In genomic region chr17:28729950-28730330, GRCh38 we compare ENCODE assay signal across 15 cellular contexts. TPM values are rescaled to one million over a fixed set of nuclear protein-coding genes. Genes with fewer than 3 reads are reported as not detected.
DNase-seq lines count a peak whose midpoint lies in the region; ATAC-seq and TF ChIP-seq lines count a peak whose summit lies in the region.
"Had no signal": no experiment of that assay in that cellular context is flagged by ENCODE, and none has a peak within 500 bp of the region (broad histone marks: within the 10 kb centered on the region; RNA-seq: fewer than 3 reads in every experiment).

No MANE protein-coding gene starts in this region.

- intact Hi-C loops in activated CD4-positive, alpha-beta T cell treated with anti-CD3 and anti-CD28 coated beads, Interleukin-2, amount 10 ng/mL, durations not matched to agents 24 days and 14 days (cut with micrococcal nuclease): loop anchor here (2.0 to 10.0 kb wide), 5 partner anchors 32 to 837 kb away; partner anchors contain the start of genes ABHD15, NUFIP2 and TP53I13
- intact Hi-C loops in ascending aorta (cut with DNase I) (loop anchor here (5.0 to 10.0 kb wide), 3 partner anchors 32 to 385 kb away; partner anchors contain the start of gene FLOT2), upper lobe of right lung (cut with DNase I) (no loop called here)

- no peak for ATAC-seq in upper lobe of right lung
- ATAC-seq: natural killer cell treated with Interleukin-12 subunit alpha and Interleukin-12 subunit beta and Interleukin-15 and Interleukin-18, amount 100 ng/mL, for 72 hours had no signal

- no peaks in the 10 kb centered on the region for H3K9me3 ChIP-seq in OCI-LY3 (ENCODE audit: insufficient read depth, low read length)
- no peaks in the 10 kb centered on the region for H3K9me3 ChIP-seq in neural progenitor cell (ENCODE audit: low read depth)
- no peaks in the 10 kb centered on the region for H3K9me3 ChIP-seq in ascending aorta
- no peaks in the 10 kb centered on the region for H3K9me3 ChIP-seq in upper lobe of right lung
- H3K9me3 ChIP-seq: SK-N-SH had no signal

- H3K4me1 Mint-ChIP-seq in activated CD4-positive, alpha-beta T cell treated with anti-CD3 and anti-CD28 coated beads, Interleukin-2, amount 10 ng/mL, durations not matched to agents 24 days and 14 days: peaks cover 34% of the 10 kb centered on the region
- H3K4me1 Mint-ChIP-seq in activated naive CD8-positive, alpha-beta T cell (ENCODE audit: low read depth): peaks cover 26% of the 10 kb centered on the region
- H3K4me1 Mint-ChIP-seq in neural progenitor cell: peaks cover 18% of the 10 kb centered on the region

- H3K79me2 ChIP-seq in OCI-LY3 (ENCODE audit: low read length) (peaks cover 14% of the 10 kb centered on the region), neural progenitor cell (ENCODE audit: low read depth) (peaks cover 3% of the 10 kb centered on the region)

- H3K36me3 ChIP-seq in OCI-LY3 (replicated peaks; ENCODE audit: low read depth, low read length) (peaks cover 16% of the 10 kb centered on the region), neural progenitor cell (no peaks in the 10 kb centered on the region), ascending aorta (no peaks in the 10 kb centered on the region), upper lobe of right lung (no peaks in the 10 kb centered on the region)

- H3K4me1 ChIP-seq in OCI-LY3 (ENCODE audit: low read length) (peaks cover 49% of the 10 kb centered on the region), neural progenitor cell (peaks cover 7% of the 10 kb centered on the region), ascending aorta (peaks cover 13 to 15% of the 10 kb centered on the region in 2 donors), upper lobe of right lung (peaks cover 20% of the 10 kb centered on the region)

- H4K20me1 ChIP-seq in OCI-LY3 (ENCODE audit: insufficient read depth, low read length) (no peaks in the 10 kb centered on the region; the same call in 1 of the 2 replicates), neural progenitor cell (ENCODE audit: low read depth) (peaks cover 7% of the 10 kb centered on the region)

- H3K27me3 Mint-ChIP-seq in activated CD4-positive, alpha-beta T cell treated with anti-CD3 and anti-CD28 coated beads, Interleukin-2, amount 10 ng/mL, durations not matched to agents 24 days and 14 days: no peaks in the 10 kb centered on the region
- H3K27me3 Mint-ChIP-seq in activated naive CD8-positive, alpha-beta T cell: no peaks in the 10 kb centered on the region
- H3K27me3 Mint-ChIP-seq in neural progenitor cell (ENCODE audit: insufficient read depth, low read depth): no peaks in the 10 kb centered on the region
- H3K27me3 Mint-ChIP-seq: natural killer cell treated with Interleukin-12 subunit alpha and Interleukin-12 subunit beta and Interleukin-15 and Interleukin-18, amount 100 ng/mL, for 72 hours had no signal

- no peak for DNase-seq in activated CD4-positive, alpha-beta T cell treated with anti-CD3 and anti-CD28 coated beads, Interleukin-2, amount 10 ng/mL, durations not matched to agents 24 days and 14 days
- DNase-seq in activated CD4-positive, alpha-beta T cell treated with anti-CD3 and anti-CD28 coated beads, Interleukin-2, amount 50 U/mL, for 4 hours: no peak
- DNase-seq in neural progenitor cell (ENCODE audit: low spot score) (no peak), medulla oblongata (ENCODE audit: extremely low spot score) (no peak), ascending aorta (ENCODE audit: low spot score in 2 of 2) (no peak), upper lobe of right lung (no peak)
- DNase-seq: cerebellar nuclear complex; NCI-H2029; NCI-H524 treated with DMSO at 0.1 percent for 48 hours; retina; SK-N-SH; stimulated activated CD4-positive, alpha-beta T cell treated with anti-CD3 and anti-CD28 coated beads, Interleukin-1b, Interleukin-23, amount 100 ng/mL, for 48 hours had no signal

- TF ChIP-seq CTCF in OCI-LY3 (IDR thresholded peaks at IDR 0.05; ENCODE audit: low read depth, low read length): no peak
- TF ChIP-seq CTCF in neural progenitor cell (IDR thresholded peaks at IDR 0.05): no peak
- TF ChIP-seq CTCF in ascending aorta (IDR thresholded peaks at IDR 0.05): no peak
- TF ChIP-seq CTCF in upper lobe of right lung (IDR thresholded peaks at IDR 0.05): no peak

- peaks cover 35% of the 10 kb centered on the region for H3F3A ChIP-seq in neural progenitor cell (ENCODE audit: low read depth)

- H2AFZ ChIP-seq in OCI-LY3 (ENCODE audit: low read depth, low read length): no peak overlapping the region
- H2AFZ ChIP-seq in neural progenitor cell (replicated peaks): no peak overlapping the region

- no peak overlapping the region for H3K4me2 ChIP-seq in OCI-LY3 (ENCODE audit: low read length)
- no peak overlapping the region for H3K4me2 ChIP-seq in neural progenitor cell

- peak overlapping the region; percentile 100 for H3K27ac ChIP-seq in OCI-LY3 (ENCODE audit: low read length)
- no peak overlapping the region for H3K27ac ChIP-seq in neural progenitor cell
- H3K27ac ChIP-seq in ascending aorta: peak overlapping the region in 1 of 2 donors; percentile 95
- H3K27ac ChIP-seq in upper lobe of right lung: no peak overlapping the region

- H3K27ac Mint-ChIP-seq in activated CD4-positive, alpha-beta T cell treated with anti-CD3 and anti-CD28 coated beads, Interleukin-2, amount 10 ng/mL, durations not matched to agents 24 days and 14 days: peak overlapping the region; percentile 6
- H3K27ac Mint-ChIP-seq in activated naive CD8-positive, alpha-beta T cell: peak overlapping the region; percentile 58
- peak overlapping the region; percentile 4 for H3K27ac Mint-ChIP-seq in neural progenitor cell

- H3K4me3 Mint-ChIP-seq in activated CD4-positive, alpha-beta T cell treated with anti-CD3 and anti-CD28 coated beads, Interleukin-2, amount 10 ng/mL, durations not matched to agents 24 days and 14 days: peak overlapping the region; percentile 5
- H3K4me3 Mint-ChIP-seq in activated naive CD8-positive, alpha-beta T cell: peak overlapping the region; percentile 23
- H3K4me3 Mint-ChIP-seq in neural progenitor cell: peak overlapping the region; percentile 25
- H3K4me3 Mint-ChIP-seq: natural killer cell treated with Interleukin-12 subunit alpha and Interleukin-12 subunit beta and Interleukin-15 and Interleukin-18, amount 100 ng/mL, for 72 hours had no signal

- no peaks in the 10 kb centered on the region for H3K9me3 Mint-ChIP-seq in activated CD4-positive, alpha-beta T cell treated with anti-CD3 and anti-CD28 coated beads, Interleukin-2, amount 10 ng/mL, durations not matched to agents 24 days and 14 days
- no peaks in the 10 kb centered on the region for H3K9me3 Mint-ChIP-seq in activated naive CD8-positive, alpha-beta T cell (ENCODE audit: low read depth)
- no peaks in the 10 kb centered on the region for H3K9me3 Mint-ChIP-seq in neural progenitor cell
- H3K9me3 Mint-ChIP-seq: natural killer cell treated with Interleukin-12 subunit alpha and Interleukin-12 subunit beta and Interleukin-15 and Interleukin-18, amount 100 ng/mL, for 72 hours had no signal

- H3K9ac ChIP-seq in OCI-LY3 (ENCODE audit: low read length): no peak overlapping the region
- H3K9ac ChIP-seq in neural progenitor cell: no peak overlapping the region

- H3K4me3 ChIP-seq in OCI-LY3 (ENCODE audit: low read length) (no peak overlapping the region; the same call in 1 of the 2 replicates), neural progenitor cell (no peak overlapping the region), ascending aorta (no peak overlapping the region), upper lobe of right lung (no peak overlapping the region)

- peaks cover 13% of the 10 kb centered on the region for H3K36me3 Mint-ChIP-seq in activated CD4-positive, alpha-beta T cell treated with anti-CD3 and anti-CD28 coated beads, Interleukin-2, amount 10 ng/mL, durations not matched to agents 24 days and 14 days (ENCODE audit: low read depth)
- peaks cover 4% of the 10 kb centered on the region for H3K36me3 Mint-ChIP-seq in activated naive CD8-positive, alpha-beta T cell
- no peaks in the 10 kb centered on the region for H3K36me3 Mint-ChIP-seq in neural progenitor cell

- no peaks in the 10 kb centered on the region for H3K27me3 ChIP-seq in OCI-LY3 (ENCODE audit: low read depth, low read length)
- no peaks in the 10 kb centered on the region for H3K27me3 ChIP-seq in neural progenitor cell
- no peaks in the 10 kb centered on the region for H3K27me3 ChIP-seq in ascending aorta
- no peaks in the 10 kb centered on the region for H3K27me3 ChIP-seq in upper lobe of right lung

RNA-seq across cellular contexts. Expression of gene NEK8, which starts 1.4 kb away (rescaled TPM):
- 5.5 and 6.1 TPM in 2 replicates for total RNA-seq in activated CD4-positive, alpha-beta T cell treated with anti-CD3 and anti-CD28 coated beads, Interleukin-2, amount 10 ng/mL, durations not matched to agents 24 days and 14 days
- total RNA-seq in neural progenitor cell (ENCODE audit: low replicate concordance): 3.7 and 9.2 TPM in 2 replicates
- 3.2 TPM for total RNA-seq in ascending aorta
- 8.4 TPM for total RNA-seq in upper lobe of right lung

RNA-seq across cellular contexts. Expression of gene TLCD1, which starts 3.9 kb away (rescaled TPM):
- total RNA-seq in activated CD4-positive, alpha-beta T cell treated with anti-CD3 and anti-CD28 coated beads, Interleukin-2, amount 10 ng/mL, durations not matched to agents 24 days and 14 days: 12.5 and 16.8 TPM in 2 replicates
- total RNA-seq in neural progenitor cell (ENCODE audit: low replicate concordance): 10.0 and 13.4 TPM in 2 replicates
- not detected for total RNA-seq in ascending aorta
- 16.2 TPM for total RNA-seq in upper lobe of right lung

RNA-seq across cellular contexts. Expression of gene RPL23A, which starts 10.2 kb away (rescaled TPM):
- 1,588 and 1,610 TPM in 2 replicates for total RNA-seq in activated CD4-positive, alpha-beta T cell treated with anti-CD3 and anti-CD28 coated beads, Interleukin-2, amount 10 ng/mL, durations not matched to agents 24 days and 14 days
- total RNA-seq in neural progenitor cell (ENCODE audit: low replicate concordance): 581 and 932 TPM in 2 replicates
- total RNA-seq in ascending aorta: 491 TPM
- total RNA-seq in upper lobe of right lung: 1,221 TPM

RNA-seq across cellular contexts. Expression of gene RAB34, which starts 12.3 kb away (rescaled TPM):
- 19.2 and 20.6 TPM in 2 replicates for total RNA-seq in activated CD4-positive, alpha-beta T cell treated with anti-CD3 and anti-CD28 coated beads, Interleukin-2, amount 10 ng/mL, durations not matched to agents 24 days and 14 days
- total RNA-seq in neural progenitor cell (ENCODE audit: low replicate concordance) (82.8 and 133 TPM in 2 replicates), ascending aorta (172 TPM), upper lobe of right lung (63.5 TPM)

RNA-seq across cellular contexts. Expression of gene TRAF4, which starts 13.9 kb away (rescaled TPM):
- total RNA-seq in activated CD4-positive, alpha-beta T cell treated with anti-CD3 and anti-CD28 coated beads, Interleukin-2, amount 10 ng/mL, durations not matched to agents 24 days and 14 days: 155 and 168 TPM in 2 replicates
- total RNA-seq in neural progenitor cell (ENCODE audit: low replicate concordance): 32.2 and 94.1 TPM in 2 replicates
- 53.2 TPM for total RNA-seq in ascending aorta
- total RNA-seq in upper lobe of right lung: 65.9 TPM

Comparison
In these comparisons a context has a peak if more than half of its experiments do, and no peak if none do; other contexts are left out.
1. H3K27ac Mint-ChIP-seq: peak in every context shown above with its lines; median percentile 58 in activated naive CD8-positive, alpha-beta T cell; 6 in activated CD4-positive, alpha-beta T cell treated with anti-CD3 and anti-CD28 coated beads, Interleukin-2, amount 10 ng/mL, durations not matched to agents 24 days and 14 days; 4 in neural progenitor cell.
2. RNA of gene TLCD1, which starts 3.9 kb away (total RNA-seq): 16.2 TPM in upper lobe of right lung (single experiment), 10.0 to 13.4 TPM in neural progenitor cell and 12.5 to 16.8 TPM in activated CD4-positive, alpha-beta T cell treated with anti-CD3 and anti-CD28 coated beads, Interleukin-2, amount 10 ng/mL, durations not matched to agents 24 days and 14 days; not detected in ascending aorta (single experiment); every median in the first group is over 10 times any median in the second.
3. Peak in every context shown above with its lines, with median percentiles within 50 percentile points of each other: H3K4me3 Mint-ChIP-seq.